Comparison of ENCODE assay signal across 18 cellular contexts in the genomic region with DNA sequence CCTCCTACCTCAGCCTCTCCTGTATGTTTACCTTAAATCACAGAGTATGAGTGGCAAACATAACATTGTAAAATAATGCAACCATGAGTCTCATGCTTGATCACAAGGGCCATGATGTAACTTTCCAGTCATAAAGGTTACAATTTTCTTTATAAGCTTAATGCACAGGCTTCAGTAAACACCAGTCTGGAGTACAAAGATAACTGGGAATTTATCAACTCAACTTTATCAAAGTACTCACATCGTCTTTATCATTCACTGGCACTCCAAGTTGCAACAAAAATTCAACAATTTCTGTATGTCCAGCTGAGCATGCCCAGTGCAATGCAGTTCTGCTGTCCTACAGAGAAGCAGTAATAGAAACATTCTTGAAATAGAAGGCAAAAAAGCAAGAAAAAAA. TPM values are rescaled to one million over a fixed set of nuclear protein-coding genes. Genes with fewer than 3 reads are reported as not detected.
DNase-seq lines count a peak whose midpoint lies in the region; ATAC-seq, FAIRE-seq and TF ChIP-seq lines count a peak whose summit lies in the region.
"Had no signal": no experiment of that assay in that cellular context is flagged by ENCODE, and none has a peak within 500 bp of the region (broad histone marks: within the 10 kb centered on the region; RNA-seq: fewer than 3 reads in every experiment).

No MANE protein-coding gene starts in this region.

- POLR2A ChIA-PET in K562 (lab: Yijun Ruan, JAX), result interaction anchor here (0.6 kb wide), 1 partner anchor 60 kb away, joined by 4 read pairs; no protein-coding TSS in a partner anchor

- peaks cover 44% of the 10 kb centered on the region for H3K79me2 ChIP-seq in K562 (ENCODE audit: control insufficient read depth, insufficient read depth, low read length)

- peak; percentile 69 for FAIRE-seq in K562 (lab: Jason Lieb, UNC)

- DNase-seq in activated naive CD8-positive, alpha-beta T cell treated with anti-CD3 and anti-CD28 coated beads, Interleukin-2, amount 50 U/mL, for 24 hours, result no peak
- DNase-seq in K562 (ENCODE audit: extremely low read depth in 1 of 4, low spot score in 3 of 4) (peak in 2 of 4 experiments; percentile 22 to 54), mucosa of descending colon (peak in 1 of 3 donors; percentile 15), COLO668 (lab: John Stamatoyannopoulos, UW; ENCODE audit: unreplicated experiment) (no peak), NCI-H2227 (lab: John Stamatoyannopoulos, UW; ENCODE audit: unreplicated experiment) (no peak)
- no peak for DNase-seq in stimulated activated CD4-positive, alpha-beta T cell treated with anti-CD3 and anti-CD28 coated beads, Interleukin-1b, Interleukin-23, amount 100 ng/mL, for 48 hours
- DNase-seq: C1 segment of cervical spinal cord, Caco-2, DMS53, KBM-7, NCI-H1048, NCI-H2107, SHP77 treated with DMSO at 0.1 percent for 48 hours had no signal

- H3K9ac ChIP-seq in K562 (ENCODE audit: insufficient read depth in 1 of 2, low read depth in 2 of 2, low read length in 2 of 2), result peak overlapping the region in 1 of 2 experiments; percentile 91; a peak in 2 of 4 replicates

- peaks cover 0 to 8% of the 10 kb centered on the region in 2 experiments; a peak in 2 of 5 replicates for H3K4me1 ChIP-seq in K562 (replicated peaks in 1 of 2; ENCODE audit: control insufficient read depth in 2 of 2, insufficient read depth in 2 of 2, low read length in 2 of 2)
- H3K4me1 ChIP-seq in mucosa of descending colon (ENCODE audit: low read depth), result peaks cover 2% of the 10 kb centered on the region
- H3K4me1 ChIP-seq: Caco-2 had no signal

- peaks cover 36% of the 10 kb centered on the region; the same call in 2 of the 3 replicates for H3K36me3 ChIP-seq in K562 (ENCODE audit: control insufficient read depth, insufficient read depth, low read length)
- H3K36me3 ChIP-seq in mucosa of descending colon (ENCODE audit: low read depth), result no peaks in the 10 kb centered on the region

- TF ChIP-seq EP300 in K562 (IDR thresholded peaks at IDR 0.05; ENCODE audit: low read length), result peak; percentile 94

- no peak overlapping the region for H3K27ac Mint-ChIP-seq in activated naive CD8-positive, alpha-beta T cell
- H3K27ac Mint-ChIP-seq in activated naive CD8-positive, alpha-beta T cell treated with anti-CD3 and anti-CD28 coated beads, Interleukin-2, amount 50 U/mL, for 24 hours, result no peak overlapping the region
- H3K27ac Mint-ChIP-seq: GM23338 had no signal

- in situ Hi-C loops in K562 (cut with MboI), result no loop called here

- no peaks in the 10 kb centered on the region for H3K27me3 Mint-ChIP-seq in activated naive CD8-positive, alpha-beta T cell
- no peaks in the 10 kb centered on the region for H3K27me3 Mint-ChIP-seq in activated naive CD8-positive, alpha-beta T cell treated with anti-CD3 and anti-CD28 coated beads, Interleukin-2, amount 50 U/mL, for 24 hours

- H3K9me1 ChIP-seq in K562 (ENCODE audit: control insufficient read depth, insufficient read depth, low read length), result no peaks in the 10 kb centered on the region

- H3K4me3 ChIP-seq in K562 (peak overlapping the region; percentile 33; the same call in 1 of the 2 replicates), mucosa of descending colon (no peak overlapping the region)
- H3K4me3 ChIP-seq: GM23338 had no signal

- H4K20me1 ChIP-seq in K562 (replicated peaks; ENCODE audit: control insufficient read depth, insufficient read depth, low read length), result no peaks in the 10 kb centered on the region

- ATAC-seq in activated naive CD8-positive, alpha-beta T cell treated with anti-CD3 and anti-CD28 coated beads, Interleukin-2, amount 50 U/mL, for 24 hours, result no peak
- peak; percentile 18 for ATAC-seq in K562
- ATAC-seq in mucosa of descending colon, result peak; percentile 5
- no peak for ATAC-seq in GM19035 (IDR thresholded peaks at IDR 0.05; ENCODE audit: unreplicated experiment)
- ATAC-seq: GM23338 had no signal

- peaks cover 10% of the 10 kb centered on the region for H3K4me1 Mint-ChIP-seq in activated naive CD8-positive, alpha-beta T cell (ENCODE audit: low read depth)
- peaks cover 16% of the 10 kb centered on the region for H3K4me1 Mint-ChIP-seq in activated naive CD8-positive, alpha-beta T cell treated with anti-CD3 and anti-CD28 coated beads, Interleukin-2, amount 50 U/mL, for 24 hours
- H3K4me1 Mint-ChIP-seq: GM23338 had no signal

- TF ChIP-seq CTCF in K562 (IDR thresholded peaks at IDR 0.05 in 2 of 3, conservative IDR thresholded peaks at IDR 0.05 in 1 of 3; ENCODE audit: insufficient read depth in 2 of 3, low read depth in 1 of 3, low read length in 3 of 3) (no peak), mucosa of descending colon (IDR thresholded peaks at IDR 0.05) (no peak)

- H3K4me2 ChIP-seq in K562 (ENCODE audit: insufficient read depth, low read length), result peak overlapping the region; percentile 74
- H3K4me2 ChIP-seq: GM23338 had no signal

- H3K27ac ChIP-seq in K562 (ENCODE audit: extremely low read depth, low read depth, low read length), result peak overlapping the region; percentile 63; the same call in 2 of the 3 replicates
- H3K27ac ChIP-seq: HL-60 had no signal

- no peaks in the 10 kb centered on the region for H3K36me3 Mint-ChIP-seq in activated naive CD8-positive, alpha-beta T cell
- peaks cover 4% of the 10 kb centered on the region for H3K36me3 Mint-ChIP-seq in activated naive CD8-positive, alpha-beta T cell treated with anti-CD3 and anti-CD28 coated beads, Interleukin-2, amount 50 U/mL, for 24 hours (ENCODE audit: low read depth)

- peak overlapping the region; percentile 46 for H3K4me3 Mint-ChIP-seq in activated naive CD8-positive, alpha-beta T cell
- no peak overlapping the region for H3K4me3 Mint-ChIP-seq in activated naive CD8-positive, alpha-beta T cell treated with anti-CD3 and anti-CD28 coated beads, Interleukin-2, amount 50 U/mL, for 24 hours
- H3K4me3 Mint-ChIP-seq: GM23338 had no signal

- TF ChIP-seq RAD21 in K562 (CRISPR knock-in tag; conservative IDR thresholded peaks at IDR 0.05 in 1 of 2, IDR thresholded peaks at IDR 0.05 in 1 of 2), result no peak

- CTCF ChIA-PET in K562 (lab: Yijun Ruan, JAX; ENCODE audit: low intra/inter-chr PET ratio), result no interaction called here

- no peak overlapping the region for H2AFZ ChIP-seq in K562 (ENCODE audit: low read depth, low read length)
- H2AFZ ChIP-seq: GM23338 had no signal

- TF ChIP-seq POLR2A in K562 (conservative IDR thresholded peaks at IDR 0.05), result no peak

- no TSS peak for BruUV-seq in K562 (replicated peaks; lab: Mats Ljungman, UMichigan)

- 0% methylated on average over 1 of the region's 1 CpG for WGBS in K562 (ENCODE audit: insufficient coverage, low coverage, missing lambda C conversion rate)

- intact Hi-C loops in K562 (cut with micrococcal nuclease) (no loop called here), mucosa of descending colon (cut with DNase I, micrococcal nuclease) (no loop called here)

- no peaks in the 10 kb centered on the region for H3K27me3 ChIP-seq in K562 (ENCODE audit: control insufficient read depth in 2 of 2, insufficient read depth in 2 of 2, low read length in 2 of 2)

- no peaks in the 10 kb centered on the region for H3K9me3 Mint-ChIP-seq in activated naive CD8-positive, alpha-beta T cell (ENCODE audit: low read depth)
- H3K9me3 Mint-ChIP-seq in activated naive CD8-positive, alpha-beta T cell treated with anti-CD3 and anti-CD28 coated beads, Interleukin-2, amount 50 U/mL, for 24 hours, result no peaks in the 10 kb centered on the region
- H3K9me3 Mint-ChIP-seq: GM23338 had no signal

- no peaks in the 10 kb centered on the region for H3K9me3 ChIP-seq in K562 (replicated peaks; ENCODE audit: control insufficient read depth, insufficient read depth, low read depth, low read length)
- H3K9me3 ChIP-seq in mucosa of descending colon, result no peaks in the 10 kb centered on the region
- H3K9me3 ChIP-seq: Caco-2 had no signal

RNA-seq across cellular contexts. Expression of gene PSMD10, which starts 2.8 kb away (rescaled TPM):
- 10.0 and 18.6 TPM in 2 replicates for total RNA-seq in K562 (2011; cell fraction: chromatin; rRNA removed; ENCODE audit: low replicate concordance)
- 7.9 and 9.2 TPM in 2 replicates for total RNA-seq in K562 (2011; cell fraction: nucleolus; rRNA removed)
- total RNA-seq in K562 (2011; cell fraction: nucleoplasm; rRNA removed), result 18.0 and 19.0 TPM in 2 replicates
- total RNA-seq in K562 (2014; rRNA removed) (43.3 and 47.8 TPM in 2 replicates), K562 (2014; rRNA removed; fragmentation: Illumina TruSeq; extraction: Trizol) (70.4 and 76.0 TPM in 2 replicates), K562 (2015; rRNA removed; fragmentation: Illumina TruSeq; extraction: Trizol) (47.0 and 50.6 TPM in 2 replicates), K562 (2021) (55.2 and 58.0 TPM in 2 replicates), mucosa of descending colon (10 to 100 TPM; 28.1 to 39.5 (median 34.8) TPM)
- polyA plus RNA-seq in K562 (2011; rRNA removed) (110 and 113 TPM in 2 replicates), K562 (2014; fragmentation: Illumina TruSeq; extraction: Trizol) (58.4 and 71.9 TPM in 2 replicates), K562 (2014; fragmentation: Nextera tagmentation; extraction: Ambion mirVana) (100 to 1,000 TPM; 154 to 163 TPM), K562 (2014; rRNA removed) (61.3 and 69.8 TPM in 2 replicates)
- polyA plus RNA-seq in K562 (2011; cell fraction: cytosol; rRNA removed), result 41.3 and 101 TPM in 2 replicates
- 13.8 and 33.1 TPM in 2 replicates for polyA plus RNA-seq in K562 (2011; cell fraction: nucleus; rRNA removed)
- polyA plus RNA-seq in K562 (2012), result 77.5 and 80.6 TPM in 2 replicates
- polyA minus RNA-seq in K562 (2011; rRNA and poly(A)+ RNA removed), result 64.9 and 76.6 TPM in 2 replicates
- polyA minus RNA-seq in K562 (2011; cell fraction: cytosol; rRNA and poly(A)+ RNA removed), result 16.5 and 22.9 TPM in 2 replicates
- polyA minus RNA-seq in K562 (2011; cell fraction: nucleus; rRNA and poly(A)+ RNA removed), result 8.3 and 15.1 TPM in 2 replicates

RNA-seq across cellular contexts. Expression of gene ATG4A, which starts 3.1 kb away (rescaled TPM):
- 3.5 and 9.5 TPM in 2 replicates for total RNA-seq in K562 (2011; cell fraction: chromatin; rRNA removed; ENCODE audit: low replicate concordance)
- 2.0 and 3.3 TPM in 2 replicates for total RNA-seq in K562 (2011; cell fraction: nucleolus; rRNA removed)
- 4.2 and 5.1 TPM in 2 replicates for total RNA-seq in K562 (2011; cell fraction: nucleoplasm; rRNA removed)
- total RNA-seq in K562 (2014; rRNA removed) (7.3 and 7.5 TPM in 2 replicates), K562 (2014; rRNA removed; fragmentation: Illumina TruSeq; extraction: Trizol) (16.6 and 17.9 TPM in 2 replicates), K562 (2015; rRNA removed; fragmentation: Illumina TruSeq; extraction: Trizol) (12.2 and 12.3 TPM in 2 replicates), K562 (2021) (12.1 and 12.3 TPM in 2 replicates), mucosa of descending colon (10 to 100 TPM; 17.1 to 23.9 (median 21.3) TPM)
- polyA plus RNA-seq in K562 (2011; rRNA removed) (13.9 and 20.4 TPM in 2 replicates), K562 (2014; fragmentation: Illumina TruSeq; extraction: Trizol) (19.8 and 23.9 TPM in 2 replicates), K562 (2014; fragmentation: Nextera tagmentation; extraction: Ambion mirVana) (10 to 100 TPM; 16.9 to 24.5 TPM), K562 (2014; rRNA removed) (11.1 and 12.4 TPM in 2 replicates)
- 5.9 and 10.5 TPM in 2 replicates for polyA plus RNA-seq in K562 (2011; cell fraction: cytosol; rRNA removed)
- 6.9 and 10.8 TPM in 2 replicates for polyA plus RNA-seq in K562 (2011; cell fraction: nucleus; rRNA removed)
- polyA plus RNA-seq in K562 (2012), result 10.2 and 17.4 TPM in 2 replicates
- polyA minus RNA-seq in K562 (2011; rRNA and poly(A)+ RNA removed), result 13.7 and 14.4 TPM in 2 replicates
- polyA minus RNA-seq in K562 (2011; cell fraction: cytosol; rRNA and poly(A)+ RNA removed), result 2.4 and 7.4 TPM in 2 replicates
- 3.6 and 6.2 TPM in 2 replicates for polyA minus RNA-seq in K562 (2011; cell fraction: nucleus; rRNA and poly(A)+ RNA removed)

RNA-seq across cellular contexts. Expression of gene VSIG1, which starts 43.6 kb away (rescaled TPM):
- not detected in 2 replicates for total RNA-seq in K562 (2011; cell fraction: chromatin; rRNA removed; ENCODE audit: low replicate concordance)
- total RNA-seq in K562 (2011; cell fraction: nucleolus; rRNA removed), result not detected in 2 replicates
- not detected in 2 replicates for total RNA-seq in K562 (2011; cell fraction: nucleoplasm; rRNA removed)
- not detected in 2 replicates for total RNA-seq in K562 (2014; rRNA removed)
- not detected in 2 replicates for total RNA-seq in K562 (2014; rRNA removed; fragmentation: Illumina TruSeq; extraction: Trizol)
- total RNA-seq in K562 (2015; rRNA removed; fragmentation: Illumina TruSeq; extraction: Trizol), result not detected in 2 replicates
- total RNA-seq in K562 (2021), result not detected in 2 replicates
- polyA plus RNA-seq in K562 (2011; rRNA removed), result not detected in 2 replicates
- not detected in 2 replicates for polyA plus RNA-seq in K562 (2011; cell fraction: cytosol; rRNA removed)
- polyA plus RNA-seq in K562 (2011; cell fraction: nucleus; rRNA removed), result not detected in 2 replicates
- polyA plus RNA-seq in K562 (2012), result not detected in 2 replicates
- polyA plus RNA-seq in K562 (2014; fragmentation: Illumina TruSeq; extraction: Trizol), result not detected in 2 replicates
- not detected for polyA plus RNA-seq in K562 (2014; fragmentation: Nextera tagmentation; extraction: Ambion mirVana)
- polyA plus RNA-seq in K562 (2014; rRNA removed), result not detected in 2 replicates
- not detected in 2 replicates for polyA minus RNA-seq in K562 (2011; rRNA and poly(A)+ RNA removed)
- not detected in 2 replicates for polyA minus RNA-seq in K562 (2011; cell fraction: cytosol; rRNA and poly(A)+ RNA removed)
- polyA minus RNA-seq in K562 (2011; cell fraction: nucleus; rRNA and poly(A)+ RNA removed), result not detected in 2 replicates
- total RNA-seq in mucosa of descending colon, result under 1 TPM in 1 of 3 donors, not detected in 2; 0.58 TPM
- total RNA-seq: A172, Caco-2 had no signal

Comparison
In these comparisons a context has a peak if more than half of its experiments do, and no peak if none do; other contexts are left out.
1. ATAC-seq: peak in K562 (single experiment) and mucosa of descending colon (single experiment); none in activated naive CD8-positive, alpha-beta T cell treated with anti-CD3 and anti-CD28 coated beads, Interleukin-2, amount 50 U/mL, for 24 hours (single experiment) and GM19035 (single experiment).